21 cellular contexts compared by ENCODE assay signal in the genomic region with DNA sequence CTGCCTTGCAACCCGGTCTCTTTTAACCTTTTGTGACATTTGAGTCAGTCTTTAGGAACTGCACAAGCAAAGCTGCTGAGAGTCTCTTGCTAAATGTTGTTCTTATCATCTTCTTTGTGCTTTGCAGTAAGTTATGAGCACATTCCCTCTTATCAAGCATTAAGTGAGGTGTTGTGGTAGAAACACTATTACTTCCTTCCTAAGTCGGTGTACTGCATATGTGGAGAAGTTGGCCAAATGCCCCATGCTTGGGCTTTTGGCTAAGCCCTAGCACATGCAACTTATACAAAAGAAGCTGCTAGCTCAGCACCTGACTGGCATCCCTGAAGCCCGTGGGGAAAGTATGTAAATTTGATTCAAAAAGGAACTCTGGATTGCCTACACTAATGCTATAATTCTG.
DNase-seq lines count a peak whose midpoint lies in the region; ATAC-seq and TF ChIP-seq lines count a peak whose summit lies in the region.
"Had no signal": no experiment of that assay in that cellular context is flagged by ENCODE, and none has a peak within 500 bp of the region (broad histone marks: within the 10 kb centered on the region; RNA-seq: fewer than 3 reads in every experiment).

No MANE protein-coding gene starts in this region.

- H3K27ac ChIP-seq in PC-3 (ENCODE audit: low read length): no peak overlapping the region
- no peak overlapping the region for H3K27ac ChIP-seq in neuronal stem cell (replicated peaks; ENCODE audit: low read length)
- H3K27ac ChIP-seq: gastrocnemius medialis, PC-9, prostate gland had no signal

- no peak overlapping the region for H3K23ac ChIP-seq in neuronal stem cell (ENCODE audit: low read depth, low read length, poor library complexity)

- H3K4me1 ChIP-seq in PC-3 (ENCODE audit: insufficient read depth, low read length) (no peaks in the 10 kb centered on the region), neuronal stem cell (ENCODE audit: control insufficient read depth in 2 of 2, insufficient read depth in 1 of 2, low read depth in 1 of 2, low read length in 2 of 2) (peaks cover 0 to 8% of the 10 kb centered on the region in 2 donors)
- H3K4me1 ChIP-seq: prostate gland had no signal

- TF ChIP-seq POLR2A in erythroblast (IDR thresholded peaks at IDR 0.05; ENCODE audit: low read length): no peak

- no peak overlapping the region for H4K91ac ChIP-seq in neuronal stem cell (ENCODE audit: low read depth, low read length, poor library complexity)

- POLR2A ChIA-PET in PC-3 (lab: Charles Lee; ENCODE audit: unreplicated experiment): no interaction called here

- TF ChIP-seq CTCF in PC-3 (conservative IDR thresholded peaks at IDR 0.05; ENCODE audit: low read depth, low read length) (no peak), fibroblast of villous mesenchyme (IDR thresholded peaks at IDR 0.05; ENCODE audit: insufficient read depth, low read depth, low read length) (no peak)

- no peak overlapping the region for H2AK5ac ChIP-seq in neuronal stem cell (ENCODE audit: low read depth, low read length)

- no peak for ATAC-seq in PC-3
- ATAC-seq: activated CD8-positive, alpha-beta T cell treated with anti-CD3 and anti-CD28 coated beads for 36 hours; T-cell had no signal

- H3K9ac ChIP-seq in PC-3 (ENCODE audit: low read length) (no peak overlapping the region), neuronal stem cell (ENCODE audit: low read depth, low read length, poor library complexity) (no peak overlapping the region)
- H3K9ac ChIP-seq: BLaER1 treated with 17β-estradiol and CSF1 and Interleukin-3, amounts not matched to agents 10 nM and 100 nM had no signal

- H4K8ac ChIP-seq in neuronal stem cell (ENCODE audit: low read depth, low read length): no peak overlapping the region

- no peaks in the 10 kb centered on the region for H3K27me3 ChIP-seq in PC-3 (ENCODE audit: low read length)
- no peaks in the 10 kb centered on the region for H3K27me3 ChIP-seq in neuronal stem cell (ENCODE audit: control insufficient read depth in 3 of 3, insufficient read depth in 3 of 3, low read depth in 1 of 3, low read length in 3 of 3)
- H3K27me3 ChIP-seq: BLaER1 treated with 17β-estradiol and CSF1 and Interleukin-3, amounts not matched to agents 10 nM and 100 nM; gastrocnemius medialis had no signal

- H2AFZ ChIP-seq in PC-3 (ENCODE audit: low read length) (peak overlapping the region; percentile 38; the same call in 1 of the 2 replicates), neuronal stem cell (ENCODE audit: low read length) (peak overlapping the region; percentile 57)
- H2AFZ ChIP-seq: PC-9 had no signal

- H3K9me2 ChIP-seq in PC-3 (replicated peaks; ENCODE audit: low read length): no peaks in the 10 kb centered on the region

- BruUV-seq in PC-3 (replicated peaks; lab: Mats Ljungman, UMichigan): no TSS peak

- no peak overlapping the region for H2BK5ac ChIP-seq in neuronal stem cell (ENCODE audit: low read length)

- H3K79me2 ChIP-seq in PC-3 (ENCODE audit: low read length): no peaks in the 10 kb centered on the region

- no peak overlapping the region for H2BK15ac ChIP-seq in neuronal stem cell (ENCODE audit: low read length)

- H3K36me3 ChIP-seq in PC-3 (ENCODE audit: low read depth, low read length): no peaks in the 10 kb centered on the region
- H3K36me3 ChIP-seq in neuronal stem cell (replicated peaks in 1 of 2; ENCODE audit: control insufficient read depth in 2 of 2, insufficient read depth in 2 of 2, low read length in 2 of 2): no peaks in the 10 kb centered on the region
- H3K36me3 ChIP-seq: BLaER1 treated with 17β-estradiol and CSF1 and Interleukin-3, amounts not matched to agents 10 nM and 100 nM; gastrocnemius medialis; prostate gland had no signal

- H3K4ac ChIP-seq in neuronal stem cell (ENCODE audit: low read length): no peak overlapping the region

- H3K18ac ChIP-seq in neuronal stem cell (ENCODE audit: low read length): no peak overlapping the region

- H3F3A ChIP-seq in PC-3 (ENCODE audit: low read length, unreplicated experiment): no peaks in the 10 kb centered on the region

- H4K20me1 ChIP-seq in PC-3 (ENCODE audit: low read length): no peaks in the 10 kb centered on the region
- H4K20me1 ChIP-seq: BLaER1 treated with 17β-estradiol and CSF1 and Interleukin-3, amounts not matched to agents 10 nM and 100 nM had no signal

- DNase-seq in GDM1 (lab: John Stamatoyannopoulos, UW) (peak; percentile 5), PC-3 (no peak), fibroblast of villous mesenchyme (ENCODE audit: low read depth) (peak; percentile 75), neuronal stem cell (ENCODE audit: low spot score) (no peak), erythroblast (lab: John Stamatoyannopoulos, UW) (no peak), foreskin melanocyte (no peak)
- no peak for DNase-seq in activated naive CD4-positive, alpha-beta T cell (lab: John Stamatoyannopoulos, UW)
- DNase-seq: activated CD4-positive, alpha-beta T cell treated with anti-CD3 and anti-CD28 coated beads for 1 hour; activated CD8-positive, alpha-beta T cell treated with anti-CD3 and anti-CD28 coated beads for 36 hours; activated naive CD8-positive, alpha-beta T cell treated with anti-CD3 and anti-CD28 coated beads for 36 hours; cerebellar nuclear complex; COR-L47; kidney; NCI-H2081 treated with DMSO at 0.1 percent for 48 hours; PC-9; SHP77; stimulated activated CD4-positive, alpha-beta T cell treated with anti-CD3 and anti-CD28 coated beads, Interleukin-1b, Interleukin-23, amount 100 ng/mL, for 48 hours; T-cell had no signal

- intact Hi-C loops in PC-3 (cut with micrococcal nuclease): loop anchor here (2.0 kb wide), 1 partner anchor 136 kb away; the partner anchor contains the start of gene RBMS3

- H2BK12ac ChIP-seq in neuronal stem cell (ENCODE audit: low read length): no peak overlapping the region

- H2BK120ac ChIP-seq in neuronal stem cell (ENCODE audit: low read depth, low read length): no peak overlapping the region

- no peak overlapping the region for H3K14ac ChIP-seq in neuronal stem cell (ENCODE audit: low read length)

- no CpG with 5 or more reads among the region's 3 CpGs for WGBS in neuronal stem cell (ENCODE audit: extremely low coverage in 2 of 2, insufficient read length in 2 of 2, insufficient replicate concordance in 1 of 2), 2 donors

- CTCF ChIA-PET in PC-3 (lab: Charles Lee): no interaction called here

- H3K4me2 ChIP-seq in PC-3 (ENCODE audit: low read length): no peak overlapping the region
- no peak overlapping the region for H3K4me2 ChIP-seq in neuronal stem cell (ENCODE audit: insufficient read depth, low read length, poor library complexity, severe bottlenecking)
- H3K4me2 ChIP-seq: PC-9 had no signal

- H3K9me3 ChIP-seq in PC-3 (ENCODE audit: low read length): no peaks in the 10 kb centered on the region
- no peaks in the 10 kb centered on the region for H3K9me3 ChIP-seq in neuronal stem cell (replicated peaks in 1 of 2; ENCODE audit: control insufficient read depth in 2 of 2, insufficient read depth in 1 of 2, low read depth in 1 of 2, low read length in 2 of 2)
- H3K9me3 ChIP-seq: BLaER1 treated with 17β-estradiol and CSF1 and Interleukin-3, amounts not matched to agents 10 nM and 100 nM; gastrocnemius medialis; prostate gland had no signal

- H3K4me3 ChIP-seq in PC-3 (ENCODE audit: low read length) (no peak overlapping the region), fibroblast of villous mesenchyme (ENCODE audit: low read depth, low read length) (no peak overlapping the region), neuronal stem cell (ENCODE audit: low read length in 2 of 2) (no peak overlapping the region)
- H3K4me3 ChIP-seq: BLaER1 treated with 17β-estradiol and CSF1 and Interleukin-3, amounts not matched to agents 10 nM and 100 nM; gastrocnemius medialis; PC-9; prostate gland had no signal

- no peaks in the 10 kb centered on the region for H3K79me1 ChIP-seq in neuronal stem cell (ENCODE audit: low read depth, low read length)

Comparison
In these comparisons a context has a peak if more than half of its experiments do, and no peak if none do; other contexts are left out.
1. DNase-seq: peak in GDM1 (single experiment) and fibroblast of villous mesenchyme (single experiment); none in PC-3 (single experiment), neuronal stem cell (single experiment), activated naive CD4-positive, alpha-beta T cell (0 of 4), erythroblast (0 of 2) and foreskin melanocyte (single experiment).